In genomic region chr10:1737222-1738061, GRCh38 we compare ENCODE assay signal across 8 cellular contexts. TPM values are rescaled to one million over a fixed set of nuclear protein-coding genes. Genes with fewer than 3 reads are reported as not detected.
DNase-seq lines count a peak whose midpoint lies in the region; ATAC-seq, FAIRE-seq and TF ChIP-seq lines count a peak whose summit lies in the region.

TSS of gene ADARB2 (minus strand) at chr10:1737525.

- H3K9me3 ChIP-seq in astrocyte (ENCODE audit: insufficient read depth, low read depth, low read length), result no peaks in the 10 kb centered on the region
- H3K9me3 ChIP-seq in HepG2 (ENCODE audit: low read length), result no peaks in the 10 kb centered on the region
- H3K9me3 ChIP-seq in thoracic aorta, result no peaks in the 10 kb centered on the region

- no peaks in the 10 kb centered on the region for H3K36me3 Mint-ChIP-seq in astrocyte (ENCODE audit: low read depth, unreplicated experiment)

- H3K4me1 Mint-ChIP-seq in astrocyte (ENCODE audit: low read depth, unreplicated experiment), result peaks cover 6% of the 10 kb centered on the region

- in situ Hi-C loops in HepG2 (cut with HindIII; ENCODE audit: extremely low pct_ligation_motif_present, low pct_unique_long_range_greater_than_20kb), result no loop called here

- peaks cover 45% of the 10 kb centered on the region for H3K27me3 Mint-ChIP-seq in astrocyte (ENCODE audit: low read depth, unreplicated experiment)

- no peak for TF ChIP-seq RAD21 in HepG2 (CRISPR knock-in tag; IDR thresholded peaks at IDR 0.05)

- H3K4me2 ChIP-seq in astrocyte (ENCODE audit: low read length) (peak within 1 kb of the TSS; percentile 33), HepG2 (ENCODE audit: low read depth, low read length) (no peak within 1 kb of the TSS)

- H3K79me2 ChIP-seq in astrocyte (ENCODE audit: insufficient read depth, low read length) (no peaks in the 10 kb centered on the region), HepG2 (ENCODE audit: insufficient read depth, low read length) (no peaks in the 10 kb centered on the region)

- TF ChIP-seq EP300 in HepG2 (IDR thresholded peaks at IDR 0.05; ENCODE audit: low read depth in 2 of 2, low read length in 2 of 2), result no peak
- TF ChIP-seq EP300 in HepG2 (CRISPR knock-in tag; IDR thresholded peaks at IDR 0.05; ENCODE audit: borderline replicate concordance), result no peak

- H4K20me1 ChIP-seq in astrocyte (ENCODE audit: insufficient read depth, low read length) (no peaks in the 10 kb centered on the region), HepG2 (ENCODE audit: insufficient read depth, low read length) (no peaks in the 10 kb centered on the region)

- no peak for TF ChIP-seq POLR2A in HepG2 (IDR thresholded peaks at IDR 0.05; ENCODE audit: insufficient read depth in 1 of 2, low read depth in 2 of 2, low read length in 2 of 2)

- CTCF ChIA-PET in HEK293T (lab: Yijun Ruan, JAX) (interaction anchor here (1.5 kb wide), 1 partner anchor 369 kb away, joined by 6 read pairs; no protein-coding TSS in a partner anchor), HepG2 (lab: Yijun Ruan, JAX; ENCODE audit: low intra/inter-chr PET ratio, low total read pairs) (no interaction called here)

- H3K9me3 Mint-ChIP-seq in astrocyte (ENCODE audit: unreplicated experiment), result no peaks in the 10 kb centered on the region

- intact Hi-C loops in HepG2 (cut with micrococcal nuclease; ENCODE audit: unreplicated experiment), result no loop called here
- intact Hi-C loops in left colon (cut with DNase I, micrococcal nuclease), result no loop called here

- DNase-seq in activated CD4-positive, alpha-beta T cell treated with anti-CD3 and anti-CD28 coated beads, Interleukin-2, amount 50 U/mL, for 48 hours, result peak; percentile 36 to 44
- DNase-seq in activated CD4-positive, alpha-beta T cell treated with anti-CD3 and anti-CD28 coated beads, Interleukin-2, amount 50 U/mL, for 1 hour, result no peak
- peak; percentile 44 for DNase-seq in HEK293T (ENCODE audit: extremely low spot score)
- DNase-seq in NCI-H187 treated with DMSO at 0.1 percent for 48 hours (lab: John Stamatoyannopoulos, UW), result peak; percentile 55
- DNase-seq in astrocyte (ENCODE audit: low read depth), result no peak
- DNase-seq in HepG2 (ENCODE audit: low spot score), result no peak
- DNase-seq in thoracic aorta (ENCODE audit: low spot score), result no peak
- no peak for DNase-seq in left colon

- FAIRE-seq in astrocyte (lab: Jason Lieb, UNC), result no peak
- FAIRE-seq in HepG2 (lab: Jason Lieb, UNC), result no peak

- H3K9ac ChIP-seq in astrocyte (ENCODE audit: low read length), result no peak within 1 kb of the TSS
- H3K9ac ChIP-seq in HepG2 (ENCODE audit: insufficient read depth, low read depth, low read length), result no peak within 1 kb of the TSS

- H3K36me3 ChIP-seq in astrocyte (ENCODE audit: insufficient read depth, low read length), result no peaks in the 10 kb centered on the region
- H3K36me3 ChIP-seq in HepG2 (replicated peaks in 1 of 2; ENCODE audit: control insufficient read depth in 1 of 2, insufficient read depth in 2 of 2, low read length in 2 of 2), result no peaks in the 10 kb centered on the region
- no peaks in the 10 kb centered on the region for H3K36me3 ChIP-seq in thoracic aorta

- no peak within 1 kb of the TSS for H3K27ac ChIP-seq in astrocyte (ENCODE audit: low read depth, low read length)
- H3K27ac ChIP-seq in HepG2 (ENCODE audit: extremely low read length, insufficient read depth, low read length), result no peak within 1 kb of the TSS
- no peak within 1 kb of the TSS for H3K27ac ChIP-seq in thoracic aorta

- TF ChIP-seq CTCF in astrocyte (IDR thresholded peaks at IDR 0.05; ENCODE audit: insufficient read depth, low read depth, low read length), result no peak
- no peak for TF ChIP-seq CTCF in HepG2 (CRISPR knock-in tag; IDR thresholded peaks at IDR 0.05)
- TF ChIP-seq CTCF in thoracic aorta (IDR thresholded peaks at IDR 0.05), result no peak

- no TSS peak for BruUV-seq in HepG2 (replicated peaks; lab: Mats Ljungman, UMichigan)

- peak within 1 kb of the TSS; percentile 87 for H3K4me3 Mint-ChIP-seq in astrocyte (ENCODE audit: unreplicated experiment)

- H3K4me3 ChIP-seq in astrocyte (ENCODE audit: insufficient read depth, low read depth, low read length), result no peak within 1 kb of the TSS
- no peak within 1 kb of the TSS for H3K4me3 ChIP-seq in HepG2 (replicated peaks in 1 of 3; ENCODE audit: insufficient read depth in 1 of 3, low read depth in 2 of 3, low read length in 3 of 3)
- H3K4me3 ChIP-seq in thoracic aorta, result peak within 1 kb of the TSS; percentile 11

- peaks cover 12% of the 10 kb centered on the region for H3K27me3 ChIP-seq in astrocyte (ENCODE audit: insufficient read depth, low read length)
- peaks cover 7 to 77% of the 10 kb centered on the region in 2 experiments for H3K27me3 ChIP-seq in HepG2 (ENCODE audit: control insufficient read depth in 1 of 2, insufficient read depth in 2 of 2, low read length in 2 of 2)
- peaks cover 6% of the 10 kb centered on the region for H3K27me3 ChIP-seq in thoracic aorta (replicated peaks; ENCODE audit: insufficient read depth)

- H3K27ac Mint-ChIP-seq in astrocyte (ENCODE audit: unreplicated experiment), result no peak within 1 kb of the TSS

- POLR2A ChIA-PET in HEK293T (lab: Yijun Ruan, JAX), result interaction anchor here (0.6 to 1.3 kb wide), 3 partner anchors 16 to 293 kb away, joined by 3 read pairs; no protein-coding TSS in a partner anchor
- POLR2A ChIA-PET in HepG2 (lab: Yijun Ruan, JAX), result no interaction called here

- ATAC-seq in HepG2, result peak; percentile 41; the same call in 2 of the 3 replicates
- no peak for ATAC-seq in thoracic aorta (ENCODE audit: insufficient number of reproducible peaks, low FRiP score, low read depth)
- ATAC-seq in left colon, result no peak

- H2AFZ ChIP-seq in astrocyte (ENCODE audit: low read depth, low read length) (peak within 1 kb of the TSS; percentile 34), HepG2 (ENCODE audit: low read length) (no peak within 1 kb of the TSS)

- 9% methylated on average over 18 of the region's 50 CpGs for WGBS in HepG2 (ENCODE audit: low lambda C conversion rate)

- H3K4me1 ChIP-seq in astrocyte (ENCODE audit: insufficient read depth, low read length) (no peaks in the 10 kb centered on the region), HepG2 (ENCODE audit: insufficient read depth, low read length) (no peaks in the 10 kb centered on the region), thoracic aorta (ENCODE audit: control insufficient read depth in 1 of 2, low read depth in 2 of 2) (no peaks in the 10 kb centered on the region)

TF ChIP-seq in HEK293T, 16 proteins besides CTCF, POLR2A, EP300 and RAD21:
- no peak for TF ChIP-seq BHLHE40 (IDR thresholded peaks at IDR 0.05; ENCODE audit: borderline replicate concordance)
- no peak for TF ChIP-seq NFRKB (IDR thresholded peaks at IDR 0.05)
- TF ChIP-seq FOXK2 (IDR thresholded peaks at IDR 0.05), result no peak
- TF ChIP-seq SUZ12 (IDR thresholded peaks at IDR 0.05), result no peak
- TF ChIP-seq SP1 (IDR thresholded peaks at IDR 0.05), result no peak
- TF ChIP-seq L3MBTL2 (conservative IDR thresholded peaks at IDR 0.05), result no peak

TF ChIP-seq in HepG2, 621 proteins besides CTCF, POLR2A, EP300 and RAD21:
- TF ChIP-seq EZH2 (conservative IDR thresholded peaks at IDR 0.05; ENCODE audit: low read depth, low read length) (0 out of 2 replicates have a peak, but pooled peaks have one; percentile 48), ZNF616 (CRISPR knock-in tag; IDR thresholded peaks at IDR 0.05; ENCODE audit: low read depth) (no peak), ZNF503 (CRISPR knock-in tag; IDR thresholded peaks at IDR 0.05) (no peak)

RNA-seq across cellular contexts. Expression of gene ADARB2, which starts in this region (rescaled TPM):
- total RNA-seq in astrocyte, result 0.17 and 0.18 TPM in 2 replicates
- total RNA-seq in HepG2 (2016; rRNA removed; fragmentation: Illumina TruSeq; extraction: Trizol), result not detected in 2 replicates
- total RNA-seq in HepG2 (2016; cell fraction: cytosol; rRNA removed; fragmentation: Illumina TruSeq; extraction: Trizol; ENCODE audit: low read depth), result not detected in 2 replicates
- total RNA-seq in HepG2 (2016; cell fraction: insoluble cytoplasmic fraction; rRNA removed; fragmentation: Illumina TruSeq; extraction: Trizol), result not detected in 2 replicates
- not detected in 2 replicates for total RNA-seq in HepG2 (2016; cell fraction: membrane; rRNA removed; fragmentation: Illumina TruSeq; extraction: Trizol)
- not detected in 2 replicates for total RNA-seq in HepG2 (2016; cell fraction: nucleus; rRNA removed; fragmentation: Illumina TruSeq; extraction: Trizol)
- polyA plus RNA-seq in HepG2 (2011; rRNA removed), result not detected in 2 replicates
- not detected in 2 replicates for polyA plus RNA-seq in HepG2 (2011; cell fraction: cytosol; rRNA removed)
- 0.10 TPM in 1 of 2 replicates, not detected in the other for polyA plus RNA-seq in HepG2 (2011; cell fraction: nucleus; rRNA removed)
- not detected in 2 replicates for polyA plus RNA-seq in HepG2 (2012)
- polyA plus RNA-seq in HepG2 (2016; cell fraction: cytosol; fragmentation: Illumina TruSeq; extraction: Trizol; ENCODE audit: low read depth), result not detected in 2 replicates
- not detected in 2 replicates for polyA plus RNA-seq in HepG2 (2016; cell fraction: insoluble cytoplasmic fraction; fragmentation: Illumina TruSeq; extraction: Trizol; ENCODE audit: low read depth)
- not detected in 2 replicates for polyA plus RNA-seq in HepG2 (2016; cell fraction: membrane; fragmentation: Illumina TruSeq; extraction: Trizol; ENCODE audit: low read depth)
- not detected in 2 replicates for polyA plus RNA-seq in HepG2 (2016; cell fraction: nucleus; fragmentation: Illumina TruSeq; extraction: Trizol; ENCODE audit: insufficient read depth, low read depth)
- polyA minus RNA-seq in HepG2 (2011; rRNA and poly(A)+ RNA removed; ENCODE audit: low replicate concordance), result not detected in 2 replicates
- polyA minus RNA-seq in HepG2 (2011; cell fraction: cytosol; rRNA and poly(A)+ RNA removed), result not detected in 2 replicates
- not detected in 2 replicates for polyA minus RNA-seq in HepG2 (2011; cell fraction: nucleus; rRNA and poly(A)+ RNA removed)
- total RNA-seq in thoracic aorta, result 1 to 10 TPM in 1 of 2 donors, under 1 TPM in 1; 0.71 to 3.1 TPM
- under 1 TPM; 0.21 to 0.73 TPM for total RNA-seq in left colon

Comparison
In these comparisons a context has a peak if more than half of its experiments do, and no peak if none do; other contexts are left out.
1. DNase-seq: peak in activated CD4-positive, alpha-beta T cell treated with anti-CD3 and anti-CD28 coated beads, Interleukin-2, amount 50 U/mL, for 48 hours (2 of 2), HEK293T (single experiment) and NCI-H187 treated with DMSO at 0.1 percent for 48 hours (single experiment); none in activated CD4-positive, alpha-beta T cell treated with anti-CD3 and anti-CD28 coated beads, Interleukin-2, amount 50 U/mL, for 1 hour (single experiment), astrocyte (single experiment), HepG2 (single experiment), thoracic aorta (single experiment) and left colon (0 of 2).
2. Peak in ATAC-seq in HepG2; RNA of the gene not detected or under 1 TPM.